ENCODE assay signal across 24 cellular contexts in the genomic region with DNA sequence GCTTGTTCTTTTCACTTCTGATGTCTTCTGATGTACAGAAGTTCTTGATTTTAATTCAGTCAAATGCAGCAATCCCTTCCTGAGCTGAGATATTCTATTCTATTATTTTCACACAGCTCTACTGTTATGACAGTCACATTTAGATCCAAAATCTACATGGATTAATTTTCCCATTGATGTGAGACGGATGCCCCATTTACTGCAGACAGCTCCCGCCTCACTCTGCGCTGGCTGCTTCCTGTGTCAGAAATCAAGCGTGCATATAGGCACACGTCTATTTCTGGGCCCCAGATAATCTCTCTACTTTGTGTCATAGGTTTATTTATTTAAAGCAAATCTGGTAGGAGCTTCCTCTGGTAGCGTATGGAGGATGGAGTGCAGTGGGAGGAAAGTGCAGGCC. TPM values are rescaled to one million over a fixed set of nuclear protein-coding genes. Genes with fewer than 3 reads are reported as not detected.
A peak's percentile ranks its signal among the peaks of the same experiment; 100 is the strongest.
DNase-seq lines count a peak whose midpoint lies in the region; ATAC-seq lines count a peak whose summit lies in the region.
"Had no signal": no experiment of that assay in that cellular context is flagged by ENCODE, and none has a peak within 500 bp of the region (broad histone marks: within the 10 kb centered on the region; RNA-seq: fewer than 3 reads in every experiment).

No MANE protein-coding gene starts in this region.

- H2AFZ ChIP-seq in GM23248 = no peak overlapping the region

- peak overlapping the region; percentile 69 for H3K27ac Mint-ChIP-seq in activated naive CD8-positive, alpha-beta T cell
- no peak overlapping the region for H3K27ac Mint-ChIP-seq in activated naive CD8-positive, alpha-beta T cell treated with anti-CD3 and anti-CD28 coated beads, Interleukin-2, amount 50 U/mL, for 24 hours
- peak overlapping the region; percentile 70 for H3K27ac Mint-ChIP-seq in T-helper 2 cell treated with Interferon-gamma antibody and Interleukin-4, amounts not matched to agents 5 μg/mL and 100 μg/mL, for 36 hours
- peak overlapping the region; percentile 80 to 97 (median 96) for H3K27ac Mint-ChIP-seq in naive thymus-derived CD4-positive, alpha-beta T cell
- H3K27ac Mint-ChIP-seq: dendritic cell treated with granulocyte-macrophage colony-stimulating factor and Interleukin-4, amounts not matched to agents 40 ng/mL and 50 ng/mL, for 4 days had no signal

- DNase-seq in NCI-H2081 (lab: John Stamatoyannopoulos, UW) (peak; percentile 46 to 84), NCI-H2081 treated with DMSO at 0.1 percent for 48 hours (lab: John Stamatoyannopoulos, UW) (no peak), hippocampal formation (lab: John Stamatoyannopoulos, UW) (no peak), GM23248 (no peak)
- no peak for DNase-seq in activated naive CD8-positive, alpha-beta T cell treated with anti-CD3 and anti-CD28 coated beads, Interleukin-2, amount 50 U/mL, for 24 hours
- DNase-seq in T-helper 2 cell treated with Interferon-gamma antibody and Interleukin-4, amounts not matched to agents 5 μg/mL and 100 μg/mL, for 36 hours (ENCODE audit: low spot score) = no peak
- DNase-seq in naive thymus-derived CD4-positive, alpha-beta T cell = no peak
- DNase-seq: activated CD8-positive, alpha-beta memory T cell treated with anti-CD3 and anti-CD28 coated beads for 24 hours; activated gamma-delta T cell treated with Interleukin-2 at 50 U/mL for 16 hours; AML-193; foreskin keratinocyte; kidney; mesendoderm; MM.1S; natural killer cell; NCI-H1694; NCI-H446 treated with DMSO at 0.1 percent for 48 hours; RPMI8226; small intestine; stimulated activated CD4-positive, alpha-beta T cell treated with anti-CD3 and anti-CD28 coated beads, Interleukin-4, amount 100 ng/mL, for 1 hour had no signal

- no peak overlapping the region for H3K9ac ChIP-seq in GM23248

- H3K9me2 ChIP-seq in GM23248 (ENCODE audit: insufficient read depth) = no peaks in the 10 kb centered on the region

- no peaks in the 10 kb centered on the region for H3K36me3 Mint-ChIP-seq in activated naive CD8-positive, alpha-beta T cell
- H3K36me3 Mint-ChIP-seq in activated naive CD8-positive, alpha-beta T cell treated with anti-CD3 and anti-CD28 coated beads, Interleukin-2, amount 50 U/mL, for 24 hours (ENCODE audit: low read depth) = peaks cover 55% of the 10 kb centered on the region
- peaks cover 73% of the 10 kb centered on the region for H3K36me3 Mint-ChIP-seq in T-helper 2 cell treated with Interferon-gamma antibody and Interleukin-4, amounts not matched to agents 5 μg/mL and 100 μg/mL, for 36 hours (ENCODE audit: low read depth)
- H3K36me3 Mint-ChIP-seq in naive thymus-derived CD4-positive, alpha-beta T cell = peaks cover 0 to 55% (median 17%) of the 10 kb centered on the region in 5 donors
- H3K36me3 Mint-ChIP-seq: natural killer cell had no signal

- H3K4me3 Mint-ChIP-seq in activated naive CD8-positive, alpha-beta T cell = peak overlapping the region; percentile 17
- no peak overlapping the region for H3K4me3 Mint-ChIP-seq in activated naive CD8-positive, alpha-beta T cell treated with anti-CD3 and anti-CD28 coated beads, Interleukin-2, amount 50 U/mL, for 24 hours
- H3K4me3 Mint-ChIP-seq in T-helper 2 cell treated with Interferon-gamma antibody and Interleukin-4, amounts not matched to agents 5 μg/mL and 100 μg/mL, for 36 hours = peak overlapping the region; percentile 57
- peak overlapping the region; percentile 7 to 91 (median 66) for H3K4me3 Mint-ChIP-seq in naive thymus-derived CD4-positive, alpha-beta T cell
- H3K4me3 Mint-ChIP-seq: dendritic cell treated with granulocyte-macrophage colony-stimulating factor and Interleukin-4, amounts not matched to agents 40 ng/mL and 50 ng/mL, for 4 days; natural killer cell had no signal

- peaks cover 21 to 67% of the 10 kb centered on the region in 2 donors for H3K4me1 ChIP-seq in naive thymus-derived CD4-positive, alpha-beta T cell (ENCODE audit: control insufficient read depth in 2 of 2, insufficient read depth in 2 of 2, low read length in 2 of 2)
- peaks cover 16% of the 10 kb centered on the region for H3K4me1 ChIP-seq in GM23248 (ENCODE audit: insufficient read depth)

- H3K27ac ChIP-seq in naive thymus-derived CD4-positive, alpha-beta T cell (ENCODE audit: low read depth, low read length) = peak overlapping the region; percentile 22
- H3K27ac ChIP-seq in GM23248 = no peak overlapping the region
- H3K27ac ChIP-seq: 22Rv1, foreskin keratinocyte had no signal

- H3K9me3 ChIP-seq in naive thymus-derived CD4-positive, alpha-beta T cell (ENCODE audit: control insufficient read depth in 2 of 3, low read length in 3 of 3) = no peaks in the 10 kb centered on the region
- H3K9me3 ChIP-seq in GM23248 (ENCODE audit: low read depth) = no peaks in the 10 kb centered on the region

- intact Hi-C loops in naive thymus-derived CD4-positive, alpha-beta T cell (cut with micrococcal nuclease) = no loop called here

- no peaks in the 10 kb centered on the region for H3K27me3 Mint-ChIP-seq in activated naive CD8-positive, alpha-beta T cell
- no peaks in the 10 kb centered on the region for H3K27me3 Mint-ChIP-seq in activated naive CD8-positive, alpha-beta T cell treated with anti-CD3 and anti-CD28 coated beads, Interleukin-2, amount 50 U/mL, for 24 hours
- no peaks in the 10 kb centered on the region for H3K27me3 Mint-ChIP-seq in T-helper 2 cell treated with Interferon-gamma antibody and Interleukin-4, amounts not matched to agents 5 μg/mL and 100 μg/mL, for 36 hours (ENCODE audit: low read depth)
- no peaks in the 10 kb centered on the region for H3K27me3 Mint-ChIP-seq in naive thymus-derived CD4-positive, alpha-beta T cell

- peaks cover 91% of the 10 kb centered on the region for H3K4me1 Mint-ChIP-seq in activated naive CD8-positive, alpha-beta T cell (ENCODE audit: low read depth)
- H3K4me1 Mint-ChIP-seq in activated naive CD8-positive, alpha-beta T cell treated with anti-CD3 and anti-CD28 coated beads, Interleukin-2, amount 50 U/mL, for 24 hours = peaks cover 87% of the 10 kb centered on the region
- peaks cover 77% of the 10 kb centered on the region for H3K4me1 Mint-ChIP-seq in T-helper 2 cell treated with Interferon-gamma antibody and Interleukin-4, amounts not matched to agents 5 μg/mL and 100 μg/mL, for 36 hours (ENCODE audit: low read depth)
- peaks cover 57 to 100% (median 98%) of the 10 kb centered on the region in 7 donors for H3K4me1 Mint-ChIP-seq in naive thymus-derived CD4-positive, alpha-beta T cell

- H3K4me2 ChIP-seq in GM23248 (ENCODE audit: unreplicated experiment) = no peak overlapping the region

- peaks cover 69% of the 10 kb centered on the region for H4K20me1 ChIP-seq in GM23248 (ENCODE audit: insufficient read depth)

- POLR2A ChIA-PET in naive thymus-derived CD4-positive, alpha-beta T cell (lab: Charles Lee) = interaction anchor here (0.6 to 2.1 kb wide), 8 partner anchors 8 to 75 kb away, joined by 3 to 11 read pairs (median 4); a partner anchor contains a TSS

- H3K9me3 Mint-ChIP-seq in activated naive CD8-positive, alpha-beta T cell (ENCODE audit: low read depth) = no peaks in the 10 kb centered on the region
- H3K9me3 Mint-ChIP-seq in activated naive CD8-positive, alpha-beta T cell treated with anti-CD3 and anti-CD28 coated beads, Interleukin-2, amount 50 U/mL, for 24 hours = no peaks in the 10 kb centered on the region
- no peaks in the 10 kb centered on the region for H3K9me3 Mint-ChIP-seq in T-helper 2 cell treated with Interferon-gamma antibody and Interleukin-4, amounts not matched to agents 5 μg/mL and 100 μg/mL, for 36 hours
- H3K9me3 Mint-ChIP-seq in naive thymus-derived CD4-positive, alpha-beta T cell = peaks cover 0 to 2% (median 0%) of the 10 kb centered on the region in 11 donors
- H3K9me3 Mint-ChIP-seq: dendritic cell treated with granulocyte-macrophage colony-stimulating factor and Interleukin-4, amounts not matched to agents 40 ng/mL and 50 ng/mL, for 4 days; natural killer cell had no signal

- H3K79me2 ChIP-seq in GM23248 (ENCODE audit: insufficient read depth) = peaks cover 100% of the 10 kb centered on the region

- H3K27me3 ChIP-seq in naive thymus-derived CD4-positive, alpha-beta T cell (ENCODE audit: control insufficient read depth in 2 of 2, insufficient read depth in 2 of 2, low read length in 2 of 2) = no peaks in the 10 kb centered on the region
- H3K27me3 ChIP-seq in GM23248 (replicated peaks; ENCODE audit: insufficient read depth) = no peaks in the 10 kb centered on the region
- H3K27me3 ChIP-seq: foreskin keratinocyte had no signal

- CTCF ChIA-PET in naive thymus-derived CD4-positive, alpha-beta T cell (lab: Charles Lee) = interaction anchor here (0.8 to 1.0 kb wide), 2 partner anchors 48 to 89 kb away, joined by 3 to 4 read pairs; no protein-coding TSS in a partner anchor

- in situ Hi-C loops in GM23248 (cut with MboI) = no loop called here

- peaks cover 33% of the 10 kb centered on the region for H3F3A ChIP-seq in GM23248 (ENCODE audit: insufficient read depth)

- H3K4me3 ChIP-seq in naive thymus-derived CD4-positive, alpha-beta T cell (ENCODE audit: low read length) = no peak overlapping the region
- no peak overlapping the region for H3K4me3 ChIP-seq in GM23248

- WGBS in GM23248 (ENCODE audit: low coverage in 1 of 2, low lambda C conversion rate in 2 of 2, missing lambda C conversion rate in 2 of 2), 2 experiments = 76 to 83% methylated on average over 6 of the region's 6 CpGs

- no peak for ATAC-seq in activated naive CD8-positive, alpha-beta T cell treated with anti-CD3 and anti-CD28 coated beads, Interleukin-2, amount 50 U/mL, for 24 hours
- ATAC-seq in naive thymus-derived CD4-positive, alpha-beta T cell = no peak
- ATAC-seq: foreskin keratinocyte, HCT116, natural killer cell had no signal

- peaks cover 0 to 17% (median 4%) of the 10 kb centered on the region in 3 experiments for H3K36me3 ChIP-seq in naive thymus-derived CD4-positive, alpha-beta T cell (ENCODE audit: control insufficient read depth in 2 of 3, insufficient read depth in 3 of 3, low read length in 3 of 3)
- H3K36me3 ChIP-seq in GM23248 (ENCODE audit: low read depth) = peaks cover 37% of the 10 kb centered on the region

RNA-seq across cellular contexts. Expression of a gene that starts 6.7 kb away (rescaled TPM):
- total RNA-seq in naive thymus-derived CD4-positive, alpha-beta T cell = 10 to 100 TPM; 17.7 to 81.7 (median 39.3) TPM
- 10 to 100 TPM; 40.5 to 41.5 TPM for polyA plus RNA-seq in naive thymus-derived CD4-positive, alpha-beta T cell
- 283 and 423 TPM in 2 replicates for total RNA-seq in GM23248 (2014; rRNA removed; shearing (Covaris generic))
- 370 and 384 TPM in 2 replicates for polyA plus RNA-seq in GM23248 (2016; fragmentation: Nextera tagmentation; extraction: Ambion mirVana)

Comparison
In these comparisons a context has a peak if more than half of its experiments do, and no peak if none do; other contexts are left out.
1. DNase-seq: peak in NCI-H2081 (2 of 2); none in NCI-H2081 treated with DMSO at 0.1 percent for 48 hours (single experiment), activated naive CD8-positive, alpha-beta T cell treated with anti-CD3 and anti-CD28 coated beads, Interleukin-2, amount 50 U/mL, for 24 hours (single experiment), T-helper 2 cell treated with Interferon-gamma antibody and Interleukin-4, amounts not matched to agents 5 μg/mL and 100 μg/mL, for 36 hours (single experiment), naive thymus-derived CD4-positive, alpha-beta T cell (0 of 9), hippocampal formation (0 of 2) and GM23248 (single experiment).